In genomic region chr19:35000338-35000646, GRCh38 we compare ENCODE assay signal across 8 cellular contexts. TPM values are rescaled to one million over a fixed set of nuclear protein-coding genes. Genes with fewer than 3 reads are reported as not detected.
DNase-seq lines count a peak whose midpoint lies in the region; ATAC-seq and TF ChIP-seq lines count a peak whose summit lies in the region.

No MANE protein-coding gene starts in this region.

- peaks cover 2% of the 10 kb centered on the region for H3K36me3 ChIP-seq in CD4-positive, CD25-positive, alpha-beta regulatory T cell (ENCODE audit: control insufficient read depth, insufficient read depth, low read length)
- H3K36me3 ChIP-seq in Loucy (ENCODE audit: insufficient read depth, low read length) (no peaks in the 10 kb centered on the region; the same call in 1 of the 2 replicates), osteoblast (ENCODE audit: insufficient read depth, low read length) (peaks cover 2% of the 10 kb centered on the region)
- no peaks in the 10 kb centered on the region for H3K36me3 ChIP-seq in effector memory CD4-positive, alpha-beta T cell (ENCODE audit: control insufficient read depth, insufficient read depth, low read length)

- H3K4me1 Mint-ChIP-seq in CD4-positive, CD25-positive, alpha-beta regulatory T cell = peaks cover 8 to 82% (median 52%) of the 10 kb centered on the region in 4 donors
- peaks cover 62% of the 10 kb centered on the region for H3K4me1 Mint-ChIP-seq in activated T-cell treated with anti-CD3 and anti-CD28 coated beads, Interleukin-2, amount 50 U/mL, for 4 hours (ENCODE audit: low read depth)

- H2AFZ ChIP-seq in Loucy (ENCODE audit: low read length) (no peak overlapping the region), osteoblast (ENCODE audit: low read length) (no peak overlapping the region)

- H3K9me3 Mint-ChIP-seq in CD4-positive, CD25-positive, alpha-beta regulatory T cell = peaks cover 0 to 2% (median 0%) of the 10 kb centered on the region in 7 donors
- H3K9me3 Mint-ChIP-seq in activated T-cell treated with anti-CD3 and anti-CD28 coated beads, Interleukin-2, amount 50 U/mL, for 4 hours = no peaks in the 10 kb centered on the region

- no peaks in the 10 kb centered on the region for H3K27me3 ChIP-seq in CD4-positive, CD25-positive, alpha-beta regulatory T cell (ENCODE audit: control insufficient read depth, insufficient read depth, low read length)
- no peaks in the 10 kb centered on the region for H3K27me3 ChIP-seq in Loucy (ENCODE audit: insufficient read depth, low read length, poor library complexity, severe bottlenecking)
- H3K27me3 ChIP-seq in effector memory CD4-positive, alpha-beta T cell (replicated peaks; ENCODE audit: control insufficient read depth, insufficient read depth, low read length, poor library complexity, severe bottlenecking) = no peaks in the 10 kb centered on the region
- H3K27me3 ChIP-seq in osteoblast (ENCODE audit: insufficient read depth, low read length) = no peaks in the 10 kb centered on the region

- peaks cover 17% of the 10 kb centered on the region for H3K36me3 Mint-ChIP-seq in CD4-positive, CD25-positive, alpha-beta regulatory T cell
- peaks cover 5% of the 10 kb centered on the region for H3K36me3 Mint-ChIP-seq in activated T-cell treated with anti-CD3 and anti-CD28 coated beads, Interleukin-2, amount 50 U/mL, for 4 hours (ENCODE audit: insufficient read depth)

- H3K9me3 ChIP-seq in CD4-positive, CD25-positive, alpha-beta regulatory T cell (ENCODE audit: control insufficient read depth in 2 of 2, low read length in 2 of 2) = no peaks in the 10 kb centered on the region
- H3K9me3 ChIP-seq in Loucy (ENCODE audit: insufficient read depth, low read depth, low read length) (no peaks in the 10 kb centered on the region), osteoblast (ENCODE audit: low read depth, low read length) (no peaks in the 10 kb centered on the region)
- H3K9me3 ChIP-seq in effector memory CD4-positive, alpha-beta T cell (ENCODE audit: control insufficient read depth, low read length) = no peaks in the 10 kb centered on the region

- H3K79me2 ChIP-seq in Loucy (ENCODE audit: insufficient read depth, low read length) (peaks cover 59% of the 10 kb centered on the region), osteoblast (ENCODE audit: insufficient read depth, low read length) (peaks cover 51% of the 10 kb centered on the region)

- H3K27ac ChIP-seq in CD4-positive, CD25-positive, alpha-beta regulatory T cell (ENCODE audit: insufficient read depth, low read length, poor library complexity, severe bottlenecking) = peak overlapping the region; percentile 90
- peak overlapping the region; percentile 87 for H3K27ac ChIP-seq in effector memory CD4-positive, alpha-beta T cell (ENCODE audit: insufficient read depth, low read length, poor library complexity, severe bottlenecking)
- H3K27ac ChIP-seq in osteoblast (ENCODE audit: low read depth, low read length) = no peak overlapping the region

- peaks cover 5% of the 10 kb centered on the region for H3K27me3 Mint-ChIP-seq in CD4-positive, CD25-positive, alpha-beta regulatory T cell
- H3K27me3 Mint-ChIP-seq in activated T-cell treated with anti-CD3 and anti-CD28 coated beads, Interleukin-2, amount 50 U/mL, for 4 hours (ENCODE audit: low read depth) = no peaks in the 10 kb centered on the region

- peak overlapping the region in 1 of 3 donors; percentile 98 for H3K27ac Mint-ChIP-seq in CD4-positive, CD25-positive, alpha-beta regulatory T cell

- H4K20me1 ChIP-seq in Loucy (ENCODE audit: insufficient read depth, low read length, poor library complexity, severe bottlenecking) = peaks cover 46% of the 10 kb centered on the region
- peaks cover 34% of the 10 kb centered on the region for H4K20me1 ChIP-seq in osteoblast (ENCODE audit: insufficient read depth, low read length)

- H3K9me2 ChIP-seq in Loucy (replicated peaks; ENCODE audit: low read depth, low read length) = no peaks in the 10 kb centered on the region

- H3K4me2 ChIP-seq in Loucy (ENCODE audit: low read depth, low read length, poor library complexity, severe bottlenecking) = peak overlapping the region; percentile 87
- H3K4me2 ChIP-seq in osteoblast (ENCODE audit: insufficient read depth, low read length) = peak overlapping the region; percentile 97

- no peak for TF ChIP-seq CTCF in Loucy (conservative IDR thresholded peaks at IDR 0.05; ENCODE audit: low read length)
- TF ChIP-seq CTCF in osteoblast (IDR thresholded peaks at IDR 0.05; ENCODE audit: extremely low read depth, low read depth, low read length) = no peak

- DNase-seq in CD4-positive, CD25-positive, alpha-beta regulatory T cell = no peak
- no peak for DNase-seq in effector memory CD4-positive, alpha-beta T cell
- no peak for DNase-seq in osteoblast (ENCODE audit: insufficient read length, low spot score, missing footprints)
- no peak for DNase-seq in NCI-H69 (lab: John Stamatoyannopoulos, UW)
- DNase-seq in T-helper 2 cell = no peak
- no peak for DNase-seq in activated T-cell treated with anti-CD3 and anti-CD28 coated beads, Interleukin-2, amount 50 U/mL, for 4 hours

- H3K4me3 ChIP-seq in CD4-positive, CD25-positive, alpha-beta regulatory T cell (ENCODE audit: low read depth, low read length) = no peak overlapping the region
- H3K4me3 ChIP-seq in Loucy (ENCODE audit: low read length, poor library complexity, severe bottlenecking) (peak overlapping the region; percentile 79), osteoblast (ENCODE audit: insufficient read depth, low read length) (peak overlapping the region; percentile 82)
- peak overlapping the region; percentile 71 for H3K4me3 ChIP-seq in effector memory CD4-positive, alpha-beta T cell (ENCODE audit: insufficient read depth, low read depth, low read length, poor library complexity, severe bottlenecking)

- peak in 1 of 2 donors; percentile 8 for ATAC-seq in CD4-positive, CD25-positive, alpha-beta regulatory T cell (ENCODE audit: low read depth in 2 of 2)
- ATAC-seq in GM21737 (IDR thresholded peaks at IDR 0.05; ENCODE audit: unreplicated experiment) = no peak
- ATAC-seq in activated T-cell treated with anti-CD3 and anti-CD28 coated beads, Interleukin-2, amount 50 U/mL, for 4 hours = no peak

- peak overlapping the region in 2 of 4 donors; percentile 38 to 87 for H3K4me3 Mint-ChIP-seq in CD4-positive, CD25-positive, alpha-beta regulatory T cell
- H3K4me3 Mint-ChIP-seq in activated T-cell treated with anti-CD3 and anti-CD28 coated beads, Interleukin-2, amount 50 U/mL, for 4 hours = no peak overlapping the region

- H3F3A ChIP-seq in Loucy (ENCODE audit: low read depth) = 0 out of 2 replicates have a peak, but pooled peaks cover 6% of the 10 kb centered on the region

- peaks cover 91% of the 10 kb centered on the region for H3K4me1 ChIP-seq in CD4-positive, CD25-positive, alpha-beta regulatory T cell (ENCODE audit: control insufficient read depth, insufficient read depth, low read length, poor library complexity, severe bottlenecking)
- H3K4me1 ChIP-seq in Loucy (ENCODE audit: insufficient read depth, low read length, poor library complexity, severe bottlenecking) = peaks cover 41% of the 10 kb centered on the region
- peaks cover 76% of the 10 kb centered on the region for H3K4me1 ChIP-seq in effector memory CD4-positive, alpha-beta T cell (ENCODE audit: control insufficient read depth, insufficient read depth, low read length, poor library complexity, severe bottlenecking)
- H3K4me1 ChIP-seq in osteoblast (ENCODE audit: insufficient read depth, low read length) = peaks cover 19% of the 10 kb centered on the region

- H3K9ac ChIP-seq in Loucy (ENCODE audit: low read depth, low read length, poor library complexity, severe bottlenecking) = peak overlapping the region; percentile 95

RNA-seq across cellular contexts. Expression of gene GRAMD1A, which starts 0.2 kb away (rescaled TPM):
- total RNA-seq in CD4-positive, CD25-positive, alpha-beta regulatory T cell = 179 TPM
- 10 to 100 TPM; 25.7 to 39.4 (median 32.1) TPM for polyA plus RNA-seq in CD4-positive, CD25-positive, alpha-beta regulatory T cell
- 29.7 and 33.6 TPM in 2 replicates for total RNA-seq in osteoblast
- 100 to 1,000 TPM; 162 to 192 (median 170) TPM for total RNA-seq in activated T-cell treated with anti-CD3 and anti-CD28 coated beads, Interleukin-2, amount 50 U/mL, for 4 hours

RNA-seq across cellular contexts. Expression of gene SCN1B, which starts 30.0 kb away (rescaled TPM):
- 2.0 TPM for total RNA-seq in CD4-positive, CD25-positive, alpha-beta regulatory T cell
- under 1 TPM in 3 of 4 donors, not detected in 1; 0.08 to 0.23 (median 0.11) TPM for polyA plus RNA-seq in CD4-positive, CD25-positive, alpha-beta regulatory T cell
- 4.7 and 5.6 TPM in 2 replicates for total RNA-seq in osteoblast
- 1 to 10 TPM; 1.1 to 2.3 (median 1.2) TPM for total RNA-seq in activated T-cell treated with anti-CD3 and anti-CD28 coated beads, Interleukin-2, amount 50 U/mL, for 4 hours

RNA-seq across cellular contexts. Expression of gene ZNF792, which starts 36.3 kb away (rescaled TPM):
- 16.2 TPM for total RNA-seq in CD4-positive, CD25-positive, alpha-beta regulatory T cell
- 10 to 100 TPM; 15.5 to 24.7 (median 19.9) TPM for polyA plus RNA-seq in CD4-positive, CD25-positive, alpha-beta regulatory T cell
- total RNA-seq in osteoblast = 6.2 TPM in 2 replicates
- 1 to 10 TPM; 2.4 to 2.6 (median 2.6) TPM for total RNA-seq in activated T-cell treated with anti-CD3 and anti-CD28 coated beads, Interleukin-2, amount 50 U/mL, for 4 hours

RNA-seq across cellular contexts. Expression of gene HPN, which starts 41.2 kb away (rescaled TPM):
- not detected for total RNA-seq in CD4-positive, CD25-positive, alpha-beta regulatory T cell
- under 1 TPM in 2 of 4 donors, not detected in 2; 0.54 to 0.70 TPM for polyA plus RNA-seq in CD4-positive, CD25-positive, alpha-beta regulatory T cell
- under 0.01 and 0.29 TPM in 2 replicates for total RNA-seq in osteoblast
- total RNA-seq in activated T-cell treated with anti-CD3 and anti-CD28 coated beads, Interleukin-2, amount 50 U/mL, for 4 hours = under 1 TPM in 2 of 3 donors, not detected in 1; 0.26 to 0.38 TPM
